ENCODE assay signal across 8 cellular contexts in the genomic region with DNA sequence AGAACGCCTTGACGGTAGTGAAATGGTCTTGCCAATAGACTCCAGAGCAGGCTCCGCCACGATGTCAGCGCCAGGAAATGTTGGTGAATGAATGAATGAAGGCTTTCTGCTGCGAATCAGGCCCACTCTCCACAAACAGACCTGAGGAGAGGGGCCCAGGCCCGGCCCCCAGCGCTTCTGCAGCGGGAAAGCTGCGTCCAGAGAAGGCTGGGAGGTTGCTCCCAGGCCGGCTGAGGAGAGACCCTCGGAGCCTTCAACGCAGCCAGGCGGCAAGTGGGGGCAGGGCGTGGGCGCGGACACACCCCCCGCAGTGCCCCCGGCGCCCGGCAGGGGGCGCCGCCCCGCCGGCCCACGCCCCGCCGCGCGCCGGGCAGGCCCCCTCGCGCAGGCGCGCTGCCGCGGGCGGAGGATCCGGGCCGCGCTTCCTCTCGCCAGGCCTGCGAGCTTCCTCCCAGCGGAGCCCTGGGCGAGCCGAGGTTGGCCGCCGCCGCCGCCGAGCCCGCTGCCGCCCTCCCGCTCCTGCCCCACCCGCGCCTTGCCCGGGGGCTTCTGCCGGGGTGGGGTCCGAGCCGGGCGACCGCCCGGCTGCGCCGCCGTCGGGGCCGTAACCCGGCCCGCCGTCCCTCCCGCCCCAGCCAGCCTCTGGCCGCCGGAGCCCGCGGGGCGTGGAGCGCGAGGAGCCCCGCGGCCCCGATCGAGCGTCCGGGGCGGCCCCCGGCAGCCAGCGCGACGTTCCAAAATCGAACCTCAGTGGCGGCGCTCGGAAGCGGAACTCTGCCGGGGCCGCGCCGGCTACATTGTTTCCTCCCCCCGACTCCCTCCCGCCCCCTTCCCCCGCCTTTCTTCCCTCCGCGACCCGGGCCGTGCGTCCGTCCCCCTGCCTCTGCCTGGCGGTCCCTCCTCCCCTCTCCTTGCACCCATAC. TPM values are rescaled to one million over a fixed set of nuclear protein-coding genes. Genes with fewer than 3 reads are reported as not detected.
DNase-seq lines count a peak whose midpoint lies in the region; ATAC-seq and TF ChIP-seq lines count a peak whose summit lies in the region.

A gene (plus strand): TSS at position 408 of the 923 bp plus-strand sequence. CDS start 16,218 bp downstream, outside the sequence.

- H2BK12ac ChIP-seq in trophoblast cell (ENCODE audit: low read length) = peak within 1 kb of the TSS; percentile 19

- H3K4me1 ChIP-seq in trophoblast cell (ENCODE audit: control insufficient read depth in 1 of 2, insufficient read depth in 2 of 2, low read length in 2 of 2) = peaks cover 26 to 31% of the 10 kb centered on the region in 2 experiments
- no peaks in the 10 kb centered on the region for H3K4me1 ChIP-seq in aorta (ENCODE audit: control insufficient read depth in 1 of 2, insufficient read depth in 2 of 2, low read length in 2 of 2)

- H4K12ac ChIP-seq in trophoblast cell (ENCODE audit: low read depth, low read length) = peak within 1 kb of the TSS; percentile 39

- H3K18ac ChIP-seq in trophoblast cell (ENCODE audit: low read length) = peak within 1 kb of the TSS; percentile 71

- H3K36me3 Mint-ChIP-seq in IgD-negative memory B cell = no peaks in the 10 kb centered on the region

- H3K9me3 ChIP-seq in trophoblast cell (ENCODE audit: insufficient read depth, low read depth, low read length) (no peaks in the 10 kb centered on the region), aorta (ENCODE audit: control insufficient read depth, low read length) (no peaks in the 10 kb centered on the region)

- ATAC-seq in GM19324 (IDR thresholded peaks at IDR 0.05; ENCODE audit: low FRiP score, unreplicated experiment) = peak; percentile 47
- ATAC-seq in aorta (ENCODE audit: low FRiP score) = peak; percentile 81

- DNase-seq in SW480 (ENCODE audit: low spot score) (peak; percentile 65), cardiac septum (ENCODE audit: low spot score) (peak; percentile 91), trophoblast cell (peak; percentile 67 to 87), aorta (peak; percentile 84 to 92)

- H4K91ac ChIP-seq in trophoblast cell (ENCODE audit: low read depth, low read length) = peak within 1 kb of the TSS; percentile 94

- peak within 1 kb of the TSS; percentile 88 for H2AFZ ChIP-seq in trophoblast cell (ENCODE audit: insufficient read depth, low read length, poor library complexity)

- H3K27ac ChIP-seq in C4-2B (peak within 1 kb of the TSS; percentile 84), adipose tissue (ENCODE audit: low read depth, low read length) (peak within 1 kb of the TSS; percentile 80), trophoblast cell (ENCODE audit: low read depth, low read length) (peak within 1 kb of the TSS; percentile 50), aorta (ENCODE audit: low read depth in 1 of 2, low read length in 2 of 2) (peak within 1 kb of the TSS in 1 of 2 donors; percentile 23)

- peaks cover 7% of the 10 kb centered on the region for H3K79me1 ChIP-seq in trophoblast cell (ENCODE audit: low read length)

- intact Hi-C loops in cardiac septum (cut with DNase I) (loop anchor here (2.0 kb wide), 2 partner anchors 19 to 155 kb away; no protein-coding TSS in a partner anchor), aorta (cut with DNase I) (loop anchor here in 1 of 2 donors (2.0 kb wide), 1 partner anchor 19 kb away; no protein-coding TSS in a partner anchor)

- H3K4me3 ChIP-seq in trophoblast cell (ENCODE audit: low read depth, low read length) (peak within 1 kb of the TSS; percentile 80), aorta (ENCODE audit: low read length in 2 of 2) (peak within 1 kb of the TSS; percentile 94 to 96)

- H3K27ac Mint-ChIP-seq in IgD-negative memory B cell = peak within 1 kb of the TSS; percentile 91 to 100 (median 98)

- peak within 1 kb of the TSS; percentile 63 for H3K4ac ChIP-seq in trophoblast cell (ENCODE audit: low read depth, low read length)

- H3K4me1 Mint-ChIP-seq in IgD-negative memory B cell = peaks cover 44 to 64% (median 61%) of the 10 kb centered on the region in 3 donors

- H3K36me3 ChIP-seq in trophoblast cell (ENCODE audit: control insufficient read depth in 1 of 2, insufficient read depth in 2 of 2, low read length in 2 of 2) (peaks cover 0 to 8% of the 10 kb centered on the region in 2 experiments), aorta (ENCODE audit: control insufficient read depth in 1 of 2, insufficient read depth in 2 of 2, low read length in 1 of 2) (no peaks in the 10 kb centered on the region)

- H2BK5ac ChIP-seq in trophoblast cell (ENCODE audit: low read depth, low read length, poor library complexity) = peak within 1 kb of the TSS; percentile 52

- 0 to 1% (median 0%) methylated on average over 64 to 108 of the region's 109 CpGs for WGBS in adipose tissue, 3 donors
- WGBS in trophoblast cell (ENCODE audit: extremely low coverage, insufficient coverage, insufficient read length) = no CpG with 5 or more reads among the region's 109 CpGs
- 0 to 1% methylated on average over 43 to 109 of the region's 109 CpGs for whole genome bisulfite sequencing in aorta, 2 donors

- peak within 1 kb of the TSS; percentile 79 for H4K8ac ChIP-seq in trophoblast cell (ENCODE audit: low read depth, low read length)

- peak within 1 kb of the TSS; percentile 39 for H2AK5ac ChIP-seq in trophoblast cell (ENCODE audit: low read length)

- peak within 1 kb of the TSS; percentile 91 for H3K4me2 ChIP-seq in trophoblast cell (ENCODE audit: low read length)

- H3K27me3 Mint-ChIP-seq in IgD-negative memory B cell = no peaks in the 10 kb centered on the region

- H3K23ac ChIP-seq in trophoblast cell (ENCODE audit: low read length) = no peak within 1 kb of the TSS

- H2BK120ac ChIP-seq in trophoblast cell (ENCODE audit: insufficient read depth, low read length, poor library complexity) = peak within 1 kb of the TSS; percentile 73

- peaks cover 10% of the 10 kb centered on the region for H3K79me2 ChIP-seq in trophoblast cell (ENCODE audit: control insufficient read depth, insufficient read depth, low read length, poor library complexity)

- peak within 1 kb of the TSS; percentile 77 for H3K14ac ChIP-seq in trophoblast cell (ENCODE audit: low read length)

- H3K27me3 ChIP-seq in trophoblast cell (ENCODE audit: insufficient read depth, low read length) (no peaks in the 10 kb centered on the region), aorta (ENCODE audit: control insufficient read depth in 1 of 2, insufficient read depth in 2 of 2, low read length in 1 of 2) (no peaks in the 10 kb centered on the region)

- peak within 1 kb of the TSS; percentile 96 for H3K9ac ChIP-seq in trophoblast cell (ENCODE audit: low read length)

- TF ChIP-seq CTCF in C4-2B (conservative IDR thresholded peaks at IDR 0.05) = peak; percentile 100

- peak within 1 kb of the TSS; percentile 94 to 98 (median 96) for H3K4me3 Mint-ChIP-seq in IgD-negative memory B cell

- no peaks in the 10 kb centered on the region for H3K9me3 Mint-ChIP-seq in IgD-negative memory B cell

RNA-seq across cellular contexts. Expression of the gene that starts here (rescaled TPM):
- polyA plus RNA-seq in IgD-negative memory B cell = 214 TPM
- polyA plus RNA-seq in adipose tissue = 10 to 100 TPM; 13.2 to 33.6 (median 31.7) TPM
- total RNA-seq in cardiac septum = 29.5 TPM
- polyA plus RNA-seq in trophoblast cell (2013) = 25.3 and 25.5 TPM in 2 replicates
- total RNA-seq in aorta = 10 to 100 TPM; 34.9 to 55.2 TPM
- 10 to 100 TPM; 21.8 to 29.8 TPM for polyA plus RNA-seq in aorta
